1 cellular context compared by ENCODE assay signal in the genomic region with DNA sequence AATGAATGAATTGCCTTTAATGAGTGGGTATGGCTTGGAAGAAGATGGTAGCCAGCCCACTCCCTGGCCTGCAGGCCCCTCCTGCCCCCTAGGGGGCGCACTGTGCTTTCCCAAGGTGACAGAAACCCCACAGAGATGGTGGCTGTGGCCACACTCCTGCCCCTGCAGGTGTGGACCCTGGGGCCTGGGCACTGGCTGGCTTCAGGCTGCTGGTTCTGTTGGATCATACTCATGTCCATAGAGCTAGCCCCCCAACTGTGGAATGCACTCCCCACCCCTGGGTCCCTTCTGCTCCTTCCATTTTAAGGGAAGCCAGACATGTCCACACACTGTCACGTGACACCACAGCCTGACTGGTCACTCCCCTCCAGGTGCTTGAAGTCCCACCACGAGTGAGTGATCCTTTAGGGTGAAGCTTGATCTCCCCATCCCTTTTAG.
TF ChIP-seq lines count a peak whose summit lies in the region.

No MANE protein-coding gene starts in this region.

TF ChIP-seq in endothelial cell of umbilical vein, 7 proteins besides CTCF, POLR2A, EP300 and RAD21 (continued from another document):
- no peak for TF ChIP-seq EZH2 (IDR thresholded peaks at IDR 0.05; ENCODE audit: borderline replicate concordance, low read depth, low read length, severe bottlenecking)
- TF ChIP-seq, protein P1, sequence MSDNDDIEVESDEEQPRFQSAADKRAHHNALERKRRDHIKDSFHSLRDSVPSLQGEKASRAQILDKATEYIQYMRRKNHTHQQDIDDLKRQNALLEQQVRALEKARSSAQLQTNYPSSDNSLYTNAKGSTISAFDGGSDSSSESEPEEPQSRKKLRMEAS (IDR thresholded peaks at IDR 0.05; ENCODE audit: insufficient read depth, insufficient read length) = no peak
- no peak for TF ChIP-seq GATA2 (IDR thresholded peaks at IDR 0.05; ENCODE audit: insufficient read depth, insufficient read length, low read depth, low read length)
